ENCODE assay signal across 1 cellular context in genomic region chr16:50121721-50122445, GRCh38.
A peak's percentile ranks its signal among the peaks of the same experiment; 100 is the strongest.
TF ChIP-seq lines count a peak whose summit lies in the region.

No MANE protein-coding gene starts in this region.

TF ChIP-seq in GM12878, 131 proteins besides CTCF, POLR2A, EP300 and RAD21 (continued from another document):
- peak; percentile 54 for TF ChIP-seq SKIL (IDR thresholded peaks at IDR 0.05; ENCODE audit: low read depth, poor library complexity, severe bottlenecking)
- TF ChIP-seq CEBPB (IDR thresholded peaks at IDR 0.05; ENCODE audit: borderline replicate concordance in 1 of 2, low read depth in 2 of 2, low read length in 2 of 2) = no peak; a peak in 1 of 4 replicates
- peak; percentile 44; the same call in 1 of the 2 replicates for TF ChIP-seq CHD2 (IDR thresholded peaks at IDR 0.05; ENCODE audit: borderline replicate concordance, low read depth, low read length)
- TF ChIP-seq BCL11A (IDR thresholded peaks at IDR 0.05; ENCODE audit: low read depth, low read length) = peak; percentile 64; the same call in 1 of the 2 replicates
- TF ChIP-seq MEF2A (IDR thresholded peaks at IDR 0.05; ENCODE audit: insufficient read depth, low read depth, low read length) = no peak
- peak; percentile 41; the same call in 1 of the 2 replicates for TF ChIP-seq IRF4 (IDR thresholded peaks at IDR 0.05; ENCODE audit: low read depth, low read length)
- TF ChIP-seq BCLAF1 (IDR thresholded peaks at IDR 0.05) = no peak
- TF ChIP-seq POU2F2 (IDR thresholded peaks at IDR 0.05; ENCODE audit: borderline replicate concordance, low read depth, low read length) = peak; percentile 85; the same call in 2 of the 3 replicates
- TF ChIP-seq GABPA (IDR thresholded peaks at IDR 0.05; ENCODE audit: low read depth) = peak; percentile 46; the same call in 1 of the 2 replicates
- TF ChIP-seq ZBTB4 (CRISPR knock-in tag; IDR thresholded peaks at IDR 0.05) = no peak
- TF ChIP-seq ESRRA (IDR thresholded peaks at IDR 0.05; ENCODE audit: low read length) = no peak
- no peak for TF ChIP-seq NRF1 (conservative IDR thresholded peaks at IDR 0.05; ENCODE audit: low read depth, low read length)
- TF ChIP-seq MYB (IDR thresholded peaks at IDR 0.05; ENCODE audit: borderline replicate concordance, low read depth, low read length) = 0 out of 2 replicates have a peak, but pooled peaks have one; percentile 54
- TF ChIP-seq NR2C1 (IDR thresholded peaks at IDR 0.05) = no peak
